Comparison of ENCODE assay signal across 1 cellular context in the genomic region with DNA sequence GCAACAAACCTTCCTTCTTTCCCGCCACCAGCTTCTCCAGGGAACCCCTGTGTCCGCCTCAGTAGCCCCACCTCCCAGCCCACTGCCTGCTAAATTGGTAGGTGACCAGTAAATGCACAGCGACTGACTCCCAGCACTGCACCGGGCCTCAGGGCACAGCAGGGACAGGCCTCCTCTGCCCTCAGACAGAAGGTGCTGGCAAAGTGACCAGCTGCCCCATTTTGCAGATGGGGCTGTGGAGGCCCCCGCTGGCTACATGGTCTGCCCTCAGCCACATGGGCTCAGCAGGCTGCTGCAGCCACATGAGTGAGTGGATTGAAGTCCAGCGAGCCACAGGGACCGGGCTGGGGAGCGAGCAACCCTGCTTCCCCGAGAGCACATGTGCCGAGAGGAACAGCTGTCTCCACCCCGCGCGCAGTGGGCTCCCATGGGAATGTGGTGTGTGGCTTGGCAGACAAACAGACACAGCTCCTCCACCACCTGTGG.
TF ChIP-seq lines count a peak whose summit lies in the region.

No MANE protein-coding gene starts in this region.

TF ChIP-seq in HepG2, 621 proteins besides CTCF, POLR2A, EP300 and RAD21 (continued from another document and continues in another):
- TF ChIP-seq ZNF644 (CRISPR knock-in tag; IDR thresholded peaks at IDR 0.05; ENCODE audit: low read depth) = no peak
- TF ChIP-seq TAF1 (CRISPR knock-in tag; IDR thresholded peaks at IDR 0.05) = no peak
- TF ChIP-seq ZNF713 (CRISPR knock-in tag; IDR thresholded peaks at IDR 0.05) = no peak
- TF ChIP-seq FOSL1 (CRISPR knock-in tag; IDR thresholded peaks at IDR 0.05; ENCODE audit: borderline replicate concordance) = no peak
- TF ChIP-seq HOXA7 (CRISPR knock-in tag; IDR thresholded peaks at IDR 0.05) = no peak
- TF ChIP-seq, protein P1, sequence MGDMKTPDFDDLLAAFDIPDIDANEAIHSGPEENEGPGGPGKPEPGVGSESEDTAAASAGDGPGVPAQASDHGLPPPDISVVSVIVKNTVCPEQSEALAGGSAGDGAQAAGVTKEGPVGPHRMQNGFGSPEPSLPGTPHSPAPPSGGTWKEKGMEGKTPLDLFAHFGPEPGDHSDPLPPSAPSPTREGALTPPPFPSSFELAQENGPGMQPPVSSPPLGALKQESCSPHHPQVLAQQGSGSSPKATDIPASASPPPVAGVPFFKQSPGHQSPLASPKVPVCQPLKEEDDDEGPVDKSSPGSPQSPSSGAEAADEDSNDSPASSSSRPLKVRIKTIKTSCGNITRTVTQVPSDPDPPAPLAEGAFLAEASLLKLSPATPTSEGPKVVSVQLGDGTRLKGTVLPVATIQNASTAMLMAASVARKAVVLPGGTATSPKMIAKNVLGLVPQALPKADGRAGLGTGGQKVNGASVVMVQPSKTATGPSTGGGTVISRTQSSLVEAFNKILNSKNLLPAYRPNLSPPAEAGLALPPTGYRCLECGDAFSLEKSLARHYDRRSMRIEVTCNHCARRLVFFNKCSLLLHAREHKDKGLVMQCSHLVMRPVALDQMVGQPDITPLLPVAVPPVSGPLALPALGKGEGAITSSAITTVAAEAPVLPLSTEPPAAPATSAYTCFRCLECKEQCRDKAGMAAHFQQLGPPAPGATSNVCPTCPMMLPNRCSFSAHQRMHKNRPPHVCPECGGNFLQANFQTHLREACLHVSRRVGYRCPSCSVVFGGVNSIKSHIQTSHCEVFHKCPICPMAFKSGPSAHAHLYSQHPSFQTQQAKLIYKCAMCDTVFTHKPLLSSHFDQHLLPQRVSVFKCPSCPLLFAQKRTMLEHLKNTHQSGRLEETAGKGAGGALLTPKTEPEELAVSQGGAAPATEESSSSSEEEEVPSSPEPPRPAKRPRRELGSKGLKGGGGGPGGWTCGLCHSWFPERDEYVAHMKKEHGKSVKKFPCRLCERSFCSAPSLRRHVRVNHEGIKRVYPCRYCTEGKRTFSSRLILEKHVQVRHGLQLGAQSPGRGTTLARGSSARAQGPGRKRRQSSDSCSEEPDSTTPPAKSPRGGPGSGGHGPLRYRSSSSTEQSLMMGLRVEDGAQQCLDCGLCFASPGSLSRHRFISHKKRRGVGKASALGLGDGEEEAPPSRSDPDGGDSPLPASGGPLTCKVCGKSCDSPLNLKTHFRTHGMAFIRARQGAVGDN (CRISPR knock-in tag; IDR thresholded peaks at IDR 0.05) = peak; percentile 68; the same call in 1 of the 2 replicates
- no peak for TF ChIP-seq NKX3-1 (CRISPR knock-in tag; IDR thresholded peaks at IDR 0.05)
- TF ChIP-seq NFKBIZ (CRISPR knock-in tag; IDR thresholded peaks at IDR 0.05) = no peak
- no peak for TF ChIP-seq ZNF280D (CRISPR knock-in tag; IDR thresholded peaks at IDR 0.05)
- TF ChIP-seq ZNF101 (CRISPR knock-in tag; IDR thresholded peaks at IDR 0.05; ENCODE audit: borderline replicate concordance, low read depth) = no peak
- TF ChIP-seq ZMYM3 (CRISPR knock-in tag; IDR thresholded peaks at IDR 0.05) = peak; percentile 95
- TF ChIP-seq ZNF20 (CRISPR knock-in tag; IDR thresholded peaks at IDR 0.05) = no peak
- TF ChIP-seq, protein P2, sequence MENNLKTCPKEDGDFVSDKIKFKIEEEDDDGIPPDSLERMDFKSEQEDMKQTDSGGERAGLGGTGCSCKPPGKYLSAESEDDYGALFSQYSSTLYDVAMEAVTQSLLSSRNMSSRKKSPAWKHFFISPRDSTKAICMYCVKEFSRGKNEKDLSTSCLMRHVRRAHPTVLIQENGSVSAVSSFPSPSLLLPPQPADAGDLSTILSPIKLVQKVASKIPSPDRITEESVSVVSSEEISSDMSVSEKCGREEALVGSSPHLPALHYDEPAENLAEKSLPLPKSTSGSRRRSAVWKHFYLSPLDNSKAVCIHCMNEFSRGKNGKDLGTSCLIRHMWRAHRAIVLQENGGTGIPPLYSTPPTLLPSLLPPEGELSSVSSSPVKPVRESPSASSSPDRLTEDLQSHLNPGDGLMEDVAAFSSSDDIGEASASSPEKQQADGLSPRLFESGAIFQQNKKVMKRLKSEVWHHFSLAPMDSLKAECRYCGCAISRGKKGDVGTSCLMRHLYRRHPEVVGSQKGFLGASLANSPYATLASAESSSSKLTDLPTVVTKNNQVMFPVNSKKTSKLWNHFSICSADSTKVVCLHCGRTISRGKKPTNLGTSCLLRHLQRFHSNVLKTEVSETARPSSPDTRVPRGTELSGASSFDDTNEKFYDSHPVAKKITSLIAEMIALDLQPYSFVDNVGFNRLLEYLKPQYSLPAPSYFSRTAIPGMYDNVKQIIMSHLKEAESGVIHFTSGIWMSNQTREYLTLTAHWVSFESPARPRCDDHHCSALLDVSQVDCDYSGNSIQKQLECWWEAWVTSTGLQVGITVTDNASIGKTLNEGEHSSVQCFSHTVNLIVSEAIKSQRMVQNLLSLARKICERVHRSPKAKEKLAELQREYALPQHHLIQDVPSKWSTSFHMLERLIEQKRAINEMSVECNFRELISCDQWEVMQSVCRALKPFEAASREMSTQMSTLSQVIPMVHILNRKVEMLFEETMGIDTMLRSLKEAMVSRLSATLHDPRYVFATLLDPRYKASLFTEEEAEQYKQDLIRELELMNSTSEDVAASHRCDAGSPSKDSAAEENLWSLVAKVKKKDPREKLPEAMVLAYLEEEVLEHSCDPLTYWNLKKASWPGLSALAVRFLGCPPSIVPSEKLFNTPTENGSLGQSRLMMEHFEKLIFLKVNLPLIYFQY (CRISPR knock-in tag; IDR thresholded peaks at IDR 0.05; ENCODE audit: borderline replicate concordance) = no peak
- no peak for TF ChIP-seq ZNF432 (CRISPR knock-in tag; IDR thresholded peaks at IDR 0.05; ENCODE audit: borderline replicate concordance)
- no peak for TF ChIP-seq ZNF256 (CRISPR knock-in tag; conservative IDR thresholded peaks at IDR 0.05)
- TF ChIP-seq, protein P3, sequence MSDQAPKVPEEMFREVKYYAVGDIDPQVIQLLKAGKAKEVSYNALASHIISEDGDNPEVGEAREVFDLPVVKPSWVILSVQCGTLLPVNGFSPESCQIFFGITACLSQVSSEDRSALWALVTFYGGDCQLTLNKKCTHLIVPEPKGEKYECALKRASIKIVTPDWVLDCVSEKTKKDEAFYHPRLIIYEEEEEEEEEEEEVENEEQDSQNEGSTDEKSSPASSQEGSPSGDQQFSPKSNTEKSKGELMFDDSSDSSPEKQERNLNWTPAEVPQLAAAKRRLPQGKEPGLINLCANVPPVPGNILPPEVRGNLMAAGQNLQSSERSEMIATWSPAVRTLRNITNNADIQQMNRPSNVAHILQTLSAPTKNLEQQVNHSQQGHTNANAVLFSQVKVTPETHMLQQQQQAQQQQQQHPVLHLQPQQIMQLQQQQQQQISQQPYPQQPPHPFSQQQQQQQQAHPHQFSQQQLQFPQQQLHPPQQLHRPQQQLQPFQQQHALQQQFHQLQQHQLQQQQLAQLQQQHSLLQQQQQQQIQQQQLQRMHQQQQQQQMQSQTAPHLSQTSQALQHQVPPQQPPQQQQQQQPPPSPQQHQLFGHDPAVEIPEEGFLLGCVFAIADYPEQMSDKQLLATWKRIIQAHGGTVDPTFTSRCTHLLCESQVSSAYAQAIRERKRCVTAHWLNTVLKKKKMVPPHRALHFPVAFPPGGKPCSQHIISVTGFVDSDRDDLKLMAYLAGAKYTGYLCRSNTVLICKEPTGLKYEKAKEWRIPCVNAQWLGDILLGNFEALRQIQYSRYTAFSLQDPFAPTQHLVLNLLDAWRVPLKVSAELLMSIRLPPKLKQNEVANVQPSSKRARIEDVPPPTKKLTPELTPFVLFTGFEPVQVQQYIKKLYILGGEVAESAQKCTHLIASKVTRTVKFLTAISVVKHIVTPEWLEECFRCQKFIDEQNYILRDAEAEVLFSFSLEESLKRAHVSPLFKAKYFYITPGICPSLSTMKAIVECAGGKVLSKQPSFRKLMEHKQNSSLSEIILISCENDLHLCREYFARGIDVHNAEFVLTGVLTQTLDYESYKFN (CRISPR knock-in tag; conservative IDR thresholded peaks at IDR 0.05) = no peak
- TF ChIP-seq NR1H2 (CRISPR knock-in tag; IDR thresholded peaks at IDR 0.05; ENCODE audit: borderline replicate concordance, low read depth) = no peak
- TF ChIP-seq ZNF691 (CRISPR knock-in tag; IDR thresholded peaks at IDR 0.05; ENCODE audit: borderline replicate concordance, low read depth) = no peak
- TF ChIP-seq, protein P4, sequence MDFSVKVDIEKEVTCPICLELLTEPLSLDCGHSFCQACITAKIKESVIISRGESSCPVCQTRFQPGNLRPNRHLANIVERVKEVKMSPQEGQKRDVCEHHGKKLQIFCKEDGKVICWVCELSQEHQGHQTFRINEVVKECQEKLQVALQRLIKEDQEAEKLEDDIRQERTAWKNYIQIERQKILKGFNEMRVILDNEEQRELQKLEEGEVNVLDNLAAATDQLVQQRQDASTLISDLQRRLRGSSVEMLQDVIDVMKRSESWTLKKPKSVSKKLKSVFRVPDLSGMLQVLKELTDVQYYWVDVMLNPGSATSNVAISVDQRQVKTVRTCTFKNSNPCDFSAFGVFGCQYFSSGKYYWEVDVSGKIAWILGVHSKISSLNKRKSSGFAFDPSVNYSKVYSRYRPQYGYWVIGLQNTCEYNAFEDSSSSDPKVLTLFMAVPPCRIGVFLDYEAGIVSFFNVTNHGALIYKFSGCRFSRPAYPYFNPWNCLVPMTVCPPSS (IDR thresholded peaks at IDR 0.05) = no peak
- TF ChIP-seq, protein P5, sequence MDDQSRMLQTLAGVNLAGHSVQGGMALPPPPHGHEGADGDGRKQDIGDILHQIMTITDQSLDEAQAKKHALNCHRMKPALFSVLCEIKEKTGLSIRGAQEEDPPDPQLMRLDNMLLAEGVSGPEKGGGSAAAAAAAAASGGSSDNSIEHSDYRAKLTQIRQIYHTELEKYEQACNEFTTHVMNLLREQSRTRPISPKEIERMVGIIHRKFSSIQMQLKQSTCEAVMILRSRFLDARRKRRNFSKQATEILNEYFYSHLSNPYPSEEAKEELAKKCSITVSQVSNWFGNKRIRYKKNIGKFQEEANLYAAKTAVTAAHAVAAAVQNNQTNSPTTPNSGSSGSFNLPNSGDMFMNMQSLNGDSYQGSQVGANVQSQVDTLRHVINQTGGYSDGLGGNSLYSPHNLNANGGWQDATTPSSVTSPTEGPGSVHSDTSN (CRISPR knock-in tag; IDR thresholded peaks at IDR 0.05; ENCODE audit: borderline replicate concordance) = no peak
- TF ChIP-seq, protein P6, sequence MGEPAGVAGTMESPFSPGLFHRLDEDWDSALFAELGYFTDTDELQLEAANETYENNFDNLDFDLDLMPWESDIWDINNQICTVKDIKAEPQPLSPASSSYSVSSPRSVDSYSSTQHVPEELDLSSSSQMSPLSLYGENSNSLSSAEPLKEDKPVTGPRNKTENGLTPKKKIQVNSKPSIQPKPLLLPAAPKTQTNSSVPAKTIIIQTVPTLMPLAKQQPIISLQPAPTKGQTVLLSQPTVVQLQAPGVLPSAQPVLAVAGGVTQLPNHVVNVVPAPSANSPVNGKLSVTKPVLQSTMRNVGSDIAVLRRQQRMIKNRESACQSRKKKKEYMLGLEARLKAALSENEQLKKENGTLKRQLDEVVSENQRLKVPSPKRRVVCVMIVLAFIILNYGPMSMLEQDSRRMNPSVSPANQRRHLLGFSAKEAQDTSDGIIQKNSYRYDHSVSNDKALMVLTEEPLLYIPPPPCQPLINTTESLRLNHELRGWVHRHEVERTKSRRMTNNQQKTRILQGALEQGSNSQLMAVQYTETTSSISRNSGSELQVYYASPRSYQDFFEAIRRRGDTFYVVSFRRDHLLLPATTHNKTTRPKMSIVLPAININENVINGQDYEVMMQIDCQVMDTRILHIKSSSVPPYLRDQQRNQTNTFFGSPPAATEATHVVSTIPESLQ (CRISPR knock-in tag; conservative IDR thresholded peaks at IDR 0.05) = no peak
- TF ChIP-seq SAFB2 (CRISPR knock-in tag; IDR thresholded peaks at IDR 0.05; ENCODE audit: borderline replicate concordance, low read depth) = no peak
- TF ChIP-seq SP5 (CRISPR knock-in tag; IDR thresholded peaks at IDR 0.05; ENCODE audit: borderline replicate concordance, low read depth) = no peak
- TF ChIP-seq PAF1 (CRISPR knock-in tag; IDR thresholded peaks at IDR 0.05) = no peak
- TF ChIP-seq AGO1 (IDR thresholded peaks at IDR 0.05; ENCODE audit: low read depth, low read length, poor library complexity, severe bottlenecking) = no peak
- no peak for TF ChIP-seq PAWR (CRISPR knock-in tag; IDR thresholded peaks at IDR 0.05; ENCODE audit: borderline replicate concordance)
- no peak for TF ChIP-seq NCOR1 (IDR thresholded peaks at IDR 0.05; ENCODE audit: borderline replicate concordance, low read length)
- no peak for TF ChIP-seq GATAD1 (CRISPR knock-in tag; IDR thresholded peaks at IDR 0.05)
- TF ChIP-seq, protein P7, sequence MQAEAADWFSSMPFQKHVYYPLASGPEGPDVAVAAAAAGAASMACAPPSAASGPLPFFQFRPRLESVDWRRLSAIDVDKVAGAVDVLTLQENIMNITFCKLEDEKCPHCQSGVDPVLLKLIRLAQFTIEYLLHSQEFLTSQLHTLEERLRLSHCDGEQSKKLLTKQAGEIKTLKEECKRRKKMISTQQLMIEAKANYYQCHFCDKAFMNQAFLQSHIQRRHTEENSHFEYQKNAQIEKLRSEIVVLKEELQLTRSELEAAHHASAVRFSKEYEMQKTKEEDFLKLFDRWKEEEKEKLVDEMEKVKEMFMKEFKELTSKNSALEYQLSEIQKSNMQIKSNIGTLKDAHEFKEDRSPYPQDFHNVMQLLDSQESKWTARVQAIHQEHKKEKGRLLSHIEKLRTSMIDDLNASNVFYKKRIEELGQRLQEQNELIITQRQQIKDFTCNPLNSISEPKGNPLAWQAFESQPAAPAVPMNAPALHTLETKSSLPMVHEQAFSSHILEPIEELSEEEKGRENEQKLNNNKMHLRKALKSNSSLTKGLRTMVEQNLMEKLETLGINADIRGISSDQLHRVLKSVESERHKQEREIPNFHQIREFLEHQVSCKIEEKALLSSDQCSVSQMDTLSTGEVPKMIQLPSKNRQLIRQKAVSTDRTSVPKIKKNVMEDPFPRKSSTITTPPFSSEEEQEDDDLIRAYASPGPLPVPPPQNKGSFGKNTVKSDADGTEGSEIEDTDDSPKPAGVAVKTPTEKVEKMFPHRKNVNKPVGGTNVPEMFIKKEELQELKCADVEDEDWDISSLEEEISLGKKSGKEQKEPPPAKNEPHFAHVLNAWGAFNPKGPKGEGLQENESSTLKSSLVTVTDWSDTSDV (CRISPR knock-in tag; IDR thresholded peaks at IDR 0.05) = no peak
- no peak for TF ChIP-seq CHCHD3 (CRISPR knock-in tag; IDR thresholded peaks at IDR 0.05)
